2 cellular contexts compared by ENCODE assay signal in the genomic region with DNA sequence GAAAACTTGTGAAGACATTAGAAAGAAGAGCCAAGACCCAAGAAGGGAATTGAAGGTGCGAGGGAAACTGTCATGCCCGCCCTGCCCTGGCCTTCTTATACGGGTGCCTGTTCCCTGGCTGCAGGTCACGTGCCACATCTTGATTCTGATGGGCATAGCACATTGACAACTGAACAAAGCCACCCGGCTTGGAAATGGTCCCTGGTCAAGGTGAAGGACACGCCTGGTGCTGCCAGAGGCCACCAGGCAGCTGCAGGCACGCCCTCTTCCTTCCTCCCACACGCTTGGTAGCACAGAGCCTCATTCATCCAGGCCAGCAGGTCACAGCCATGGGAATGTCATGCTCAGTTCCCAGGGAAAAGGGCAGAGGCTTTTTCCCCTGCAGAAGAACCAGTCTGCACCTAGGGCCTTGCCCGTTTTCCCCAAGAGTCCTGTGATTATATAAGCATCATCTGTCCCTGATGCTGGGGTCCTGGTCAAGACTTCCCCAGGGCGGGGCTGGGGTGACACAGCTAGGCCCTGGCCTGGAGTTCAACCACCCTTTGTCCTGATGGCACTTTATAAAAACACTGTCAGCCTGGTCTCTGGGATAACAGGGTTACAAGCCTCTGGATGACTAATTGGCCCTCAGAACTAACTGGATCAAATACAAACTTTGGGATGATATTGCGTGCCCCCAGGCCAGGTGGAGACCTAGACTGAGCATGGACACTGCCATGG.
TF ChIP-seq lines count a peak whose summit lies in the region.

No MANE protein-coding gene starts in this region.

TF ChIP-seq in IMR-90, 13 proteins besides CTCF, POLR2A, EP300 and RAD21:
- no peak for TF ChIP-seq ELK1 (IDR thresholded peaks at IDR 0.05; ENCODE audit: borderline replicate concordance, low read depth, low read length)
- no peak for TF ChIP-seq RFX5 (IDR thresholded peaks at IDR 0.05; ENCODE audit: low read depth, low read length)
- no peak for TF ChIP-seq MAZ (IDR thresholded peaks at IDR 0.05; ENCODE audit: borderline replicate concordance, low read depth, low read length)
- no peak for TF ChIP-seq USF2 (IDR thresholded peaks at IDR 0.05; ENCODE audit: low read depth, low read length)
- TF ChIP-seq MXI1 (IDR thresholded peaks at IDR 0.05; ENCODE audit: borderline replicate concordance, low read depth, low read length) = no peak
- TF ChIP-seq FOS (IDR thresholded peaks at IDR 0.05; ENCODE audit: low read depth, low read length) = no peak
- no peak for TF ChIP-seq RCOR1 (IDR thresholded peaks at IDR 0.05; ENCODE audit: insufficient replicate concordance, low read length)
- no peak for TF ChIP-seq CHD1 (IDR thresholded peaks at IDR 0.05; ENCODE audit: low read depth, low read length)
- no peak for TF ChIP-seq SMC3 (IDR thresholded peaks at IDR 0.05; ENCODE audit: low read depth, low read length)
- no peak for TF ChIP-seq CEBPB (IDR thresholded peaks at IDR 0.05; ENCODE audit: low read depth, low read length)
- TF ChIP-seq NFE2L2 (IDR thresholded peaks at IDR 0.05; ENCODE audit: low read depth, low read length) = no peak
- TF ChIP-seq BHLHE40 (IDR thresholded peaks at IDR 0.05; ENCODE audit: low read depth, low read length) = no peak

TF ChIP-seq in H1, 55 proteins besides CTCF, POLR2A, EP300 and RAD21:
- TF ChIP-seq SAP30 (IDR thresholded peaks at IDR 0.05; ENCODE audit: insufficient read depth, insufficient replicate concordance, low read length) (no peak), GTF2F1 (IDR thresholded peaks at IDR 0.05; ENCODE audit: borderline replicate concordance, low read depth, low read length) (no peak), EZH2 (IDR thresholded peaks at IDR 0.05; ENCODE audit: low read depth, low read length, severe bottlenecking) (no peak), SP4 (IDR thresholded peaks at IDR 0.05; ENCODE audit: low read length) (no peak), RXRA (IDR thresholded peaks at IDR 0.05; ENCODE audit: insufficient read depth, low read depth, low read length) (no peak), CBX5 (IDR thresholded peaks at IDR 0.05; ENCODE audit: low read depth, low read length) (no peak), HDAC6 (IDR thresholded peaks at IDR 0.05; ENCODE audit: low read depth, low read length) (no peak), CTBP2 (IDR thresholded peaks at IDR 0.05; ENCODE audit: borderline replicate concordance, insufficient read depth, insufficient read length, low read length) (no peak), USF2 (IDR thresholded peaks at IDR 0.05; ENCODE audit: low read length) (no peak), CREB1 (IDR thresholded peaks at IDR 0.05) (no peak)
- TF ChIP-seq, protein P1, sequence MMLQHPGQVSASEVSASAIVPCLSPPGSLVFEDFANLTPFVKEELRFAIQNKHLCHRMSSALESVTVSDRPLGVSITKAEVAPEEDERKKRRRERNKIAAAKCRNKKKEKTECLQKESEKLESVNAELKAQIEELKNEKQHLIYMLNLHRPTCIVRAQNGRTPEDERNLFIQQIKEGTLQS (IDR thresholded peaks at IDR 0.05; ENCODE audit: insufficient read depth, low read depth, low read length) = no peak
